Comparison of ENCODE assay signal across 8 cellular contexts in genomic region chr3:42652611-42653302, GRCh38. TPM values are rescaled to one million over a fixed set of nuclear protein-coding genes. Genes with fewer than 3 reads are reported as not detected.
DNase-seq lines count a peak whose midpoint lies in the region; ATAC-seq lines count a peak whose summit lies in the region.

No MANE protein-coding gene starts in this region.

- no peaks in the 10 kb centered on the region for H3K9me3 Mint-ChIP-seq in activated naive CD4-positive, alpha-beta T cell treated with anti-CD3 and anti-CD28 coated beads, Interleukin-2, amount 50 U/mL, for 72 hours

- ATAC-seq in GM21423 (IDR thresholded peaks at IDR 0.05; ENCODE audit: unreplicated experiment) (peak; percentile 80), Right ventricle myocardium superior (ENCODE audit: poor library complexity) (peak; percentile 30)
- ATAC-seq in activated naive CD4-positive, alpha-beta T cell treated with anti-CD3 and anti-CD28 coated beads, Interleukin-2, amount 50 U/mL, for 72 hours: peak; percentile 30 to 57

- in situ Hi-C loops in KBM-7 (cut with MboI; ENCODE audit: low pct_unique_long_range_greater_than_20kb, low sequenced_read_pairs): no loop called here

- intact Hi-C loops in Right ventricle myocardium superior (cut with DNase I): loop anchor here (5.0 kb wide), 2 partner anchors 50 to 90 kb away; partner anchors contain the start of gene NKTR

- no peaks in the 10 kb centered on the region for H3K36me3 Mint-ChIP-seq in activated naive CD4-positive, alpha-beta T cell treated with anti-CD3 and anti-CD28 coated beads, Interleukin-2, amount 50 U/mL, for 72 hours

- H3K27ac Mint-ChIP-seq in activated naive CD4-positive, alpha-beta T cell treated with anti-CD3 and anti-CD28 coated beads, Interleukin-2, amount 50 U/mL, for 72 hours: peak overlapping the region; percentile 47 to 85

- DNase-seq in EH (ENCODE audit: low read depth): peak; percentile 87
- DNase-seq in KBM-7: peak; percentile 83
- DNase-seq in activated naive CD4-positive, alpha-beta T cell treated with anti-CD3 and anti-CD28 coated beads, Interleukin-2, amount 50 U/mL, for 72 hours (ENCODE audit: low spot score in 2 of 2): no peak
- peak; percentile 80 for DNase-seq in Right ventricle myocardium superior
- DNase-seq in pons (ENCODE audit: low spot score): peak; percentile 78
- no peak for DNase-seq in stimulated activated CD4-positive, alpha-beta T cell treated with anti-CD3 and anti-CD28 coated beads, Interleukin-4, amount 100 ng/mL, for 24 hours
- DNase-seq in NCI-H146 treated with DMSO at 0.1 percent for 48 hours (lab: John Stamatoyannopoulos, UW; ENCODE audit: unreplicated experiment): no peak

RNA-seq across cellular contexts. Expression of gene ZBTB47, which starts 0.7 kb away (rescaled TPM):
- total RNA-seq in activated naive CD4-positive, alpha-beta T cell treated with anti-CD3 and anti-CD28 coated beads, Interleukin-2, amount 50 U/mL, for 72 hours: 1 to 10 TPM in 1 of 2 donors, under 1 TPM in 1; 0.34 to 1.8 TPM
- total RNA-seq in Right ventricle myocardium superior: 82.3 TPM

RNA-seq across cellular contexts. Expression of gene KLHL40, which starts 32.6 kb away (rescaled TPM):
- not detected for total RNA-seq in activated naive CD4-positive, alpha-beta T cell treated with anti-CD3 and anti-CD28 coated beads, Interleukin-2, amount 50 U/mL, for 72 hours
- 0.11 TPM for total RNA-seq in Right ventricle myocardium superior

RNA-seq across cellular contexts. Expression of gene HHATL, which starts 49.8 kb away (rescaled TPM):
- not detected for total RNA-seq in activated naive CD4-positive, alpha-beta T cell treated with anti-CD3 and anti-CD28 coated beads, Interleukin-2, amount 50 U/mL, for 72 hours
- total RNA-seq in Right ventricle myocardium superior: 486 TPM

RNA-seq across cellular contexts. Expression of gene NKTR, which starts 52.3 kb away (rescaled TPM):
- 100 to 1,000 TPM in 1 of 2 donors, 10 to 100 TPM in 1; 97.7 to 157 TPM for total RNA-seq in activated naive CD4-positive, alpha-beta T cell treated with anti-CD3 and anti-CD28 coated beads, Interleukin-2, amount 50 U/mL, for 72 hours
- total RNA-seq in Right ventricle myocardium superior: 21.6 TPM

Comparison
In these comparisons a context has a peak if more than half of its experiments do, and no peak if none do; other contexts are left out.
1. DNase-seq: peak in EH (single experiment), KBM-7 (single experiment), Right ventricle myocardium superior (single experiment) and pons (single experiment); none in activated naive CD4-positive, alpha-beta T cell treated with anti-CD3 and anti-CD28 coated beads, Interleukin-2, amount 50 U/mL, for 72 hours (0 of 2), stimulated activated CD4-positive, alpha-beta T cell treated with anti-CD3 and anti-CD28 coated beads, Interleukin-4, amount 100 ng/mL, for 24 hours (single experiment) and NCI-H146 treated with DMSO at 0.1 percent for 48 hours (single experiment).
2. ATAC-seq: peak in every context shown above with its lines; median percentile 80 in GM21423; 44 in activated naive CD4-positive, alpha-beta T cell treated with anti-CD3 and anti-CD28 coated beads, Interleukin-2, amount 50 U/mL, for 72 hours; 30 in Right ventricle myocardium superior.
3. RNA of gene ZBTB47, which starts 0.7 kb away (total RNA-seq): 82.3 TPM in Right ventricle myocardium superior (single experiment); 0.34 to 1.8 TPM in activated naive CD4-positive, alpha-beta T cell treated with anti-CD3 and anti-CD28 coated beads, Interleukin-2, amount 50 U/mL, for 72 hours; every median in the first group is over 10 times any median in the second.
4. RNA of gene HHATL, which starts 49.8 kb away (total RNA-seq): 486 TPM in Right ventricle myocardium superior (single experiment); not detected in activated naive CD4-positive, alpha-beta T cell treated with anti-CD3 and anti-CD28 coated beads, Interleukin-2, amount 50 U/mL, for 72 hours; every median in the first group is over 100 times any median in the second.